ENCODE assay signal across 15 cellular contexts in the genomic region with DNA sequence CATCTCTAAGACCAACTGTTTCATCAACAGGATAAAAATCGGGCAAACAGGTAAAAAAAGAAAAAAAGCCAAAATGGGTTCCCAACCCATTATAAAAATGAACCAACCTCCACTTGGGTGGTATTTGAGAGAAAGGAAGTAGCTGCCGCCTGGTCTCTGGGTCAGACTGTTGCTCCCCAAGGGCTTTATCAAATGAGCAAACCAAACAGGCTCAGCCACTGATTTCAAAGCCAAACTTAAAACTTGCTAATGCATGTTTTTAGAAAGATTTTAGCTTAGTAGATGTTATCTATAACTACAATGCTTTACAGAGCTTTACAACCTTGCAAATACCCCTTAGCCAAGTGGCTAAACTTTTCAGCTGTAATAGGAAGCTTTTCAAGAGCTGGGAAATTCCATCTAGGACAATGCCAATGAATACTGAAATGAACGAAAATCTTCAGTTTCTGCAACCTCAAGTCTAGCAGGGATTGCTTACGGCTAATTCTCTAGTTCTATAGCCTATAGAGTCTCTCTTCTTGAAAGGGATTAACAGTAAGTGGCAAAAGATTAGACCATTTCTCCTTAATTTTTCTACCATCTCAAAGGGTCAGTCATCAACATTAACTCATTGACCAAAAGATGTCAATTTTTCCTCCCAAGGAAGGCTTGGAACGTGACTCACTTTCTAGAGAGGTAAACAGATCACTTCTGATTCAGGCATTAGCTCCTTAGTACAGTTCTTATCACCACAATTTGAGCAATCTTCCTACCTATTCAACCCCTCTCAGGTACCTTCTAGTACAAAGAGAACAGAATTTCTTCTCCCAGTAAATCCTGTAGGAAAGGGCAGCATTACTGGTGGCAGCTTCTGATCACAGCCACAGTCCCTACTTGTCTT. TPM values are rescaled to one million over a fixed set of nuclear protein-coding genes. Genes with fewer than 3 reads are reported as not detected.
DNase-seq lines count a peak whose midpoint lies in the region; ATAC-seq and TF ChIP-seq lines count a peak whose summit lies in the region.
"Had no signal": no experiment of that assay in that cellular context is flagged by ENCODE, and none has a peak within 500 bp of the region (broad histone marks: within the 10 kb centered on the region; RNA-seq: fewer than 3 reads in every experiment).

No MANE protein-coding gene starts in this region.

- peaks cover 2% of the 10 kb centered on the region; the same call in 1 of the 2 replicates for H3K27me3 Mint-ChIP-seq in HFFc6 (ENCODE audit: insufficient read depth)
- H3K27me3 Mint-ChIP-seq in WTC11 (ENCODE audit: low read depth): no peaks in the 10 kb centered on the region

- H3K36me3 ChIP-seq in BLaER1: no peaks in the 10 kb centered on the region
- H3K36me3 ChIP-seq: ovary, upper lobe of left lung had no signal

- H3K9me3 Mint-ChIP-seq in HFFc6 (no peaks in the 10 kb centered on the region), WTC11 (no peaks in the 10 kb centered on the region)
- H3K9me3 Mint-ChIP-seq: stimulated activated effector memory CD8-positive, alpha-beta T cell treated with anti-CD3 and anti-CD28 coated beads, Interleukin-12 subunit alpha, Interleukin-12 subunit beta, amount 100 ng/mL, for 72 hours had no signal

- CTCF ChIA-PET in WTC11 (lab: Charles Lee): interaction anchor here (1.1 to 2.4 kb wide), 4 partner anchors 11 to 138 kb away, joined by 3 to 12 read pairs (median 6); no protein-coding TSS in a partner anchor

- H3K27ac ChIP-seq in BLaER1 (no peak overlapping the region), layer of hippocampus (ENCODE audit: low read depth, low read length) (peak overlapping the region; percentile 21)
- H3K27ac ChIP-seq: epithelial cell of prostate, ovary, upper lobe of left lung had no signal

- H3K4me1 ChIP-seq in BLaER1: peaks cover 44% of the 10 kb centered on the region

- H3K36me3 Mint-ChIP-seq in HFFc6 (ENCODE audit: low read depth) (peaks cover 6% of the 10 kb centered on the region), WTC11 (no peaks in the 10 kb centered on the region)
- H3K36me3 Mint-ChIP-seq: stimulated activated effector memory CD8-positive, alpha-beta T cell treated with anti-CD3 and anti-CD28 coated beads, Interleukin-12 subunit alpha, Interleukin-12 subunit beta, amount 100 ng/mL, for 72 hours had no signal

- DNase-seq in HFFc6 (no peak), WTC11 (ENCODE audit: low spot score) (no peak), ACHN (no peak), HK-2 (ENCODE audit: unreplicated experiment) (no peak)
- no peak for DNase-seq in stimulated activated naive CD4-positive, alpha-beta T cell (lab: John Stamatoyannopoulos, UW)
- DNase-seq: amygdala, NCI-H1694, NCI-H510A, ovary, upper lobe of left lung had no signal

- no peak overlapping the region for H3K9ac ChIP-seq in BLaER1

- no peaks in the 10 kb centered on the region for H4K20me1 ChIP-seq in BLaER1

- H3K4me1 Mint-ChIP-seq in HFFc6 (ENCODE audit: low read depth): peaks cover 37% of the 10 kb centered on the region
- peaks cover 57% of the 10 kb centered on the region for H3K4me1 Mint-ChIP-seq in WTC11

- no peaks in the 10 kb centered on the region; the same call in 1 of the 2 replicates for H3K27me3 ChIP-seq in BLaER1
- no peaks in the 10 kb centered on the region for H3K27me3 ChIP-seq in layer of hippocampus (ENCODE audit: control insufficient read depth, insufficient read depth, low read length)
- H3K27me3 ChIP-seq: ovary, upper lobe of left lung had no signal

- H3K4me3 Mint-ChIP-seq in HFFc6 (peak overlapping the region; percentile 22; the same call in 1 of the 2 replicates), WTC11 (0 out of 2 replicates have a peak overlapping the region, but pooled peaks have one; percentile 27)
- H3K4me3 Mint-ChIP-seq: stimulated activated effector memory CD8-positive, alpha-beta T cell treated with anti-CD3 and anti-CD28 coated beads, Interleukin-12 subunit alpha, Interleukin-12 subunit beta, amount 100 ng/mL, for 72 hours had no signal

- H3K9me3 ChIP-seq in BLaER1: no peaks in the 10 kb centered on the region
- H3K9me3 ChIP-seq: ovary, upper lobe of left lung had no signal

- no peak overlapping the region for H3K4me3 ChIP-seq in BLaER1
- H3K4me3 ChIP-seq: ovary, upper lobe of left lung had no signal

- no peak overlapping the region; the same call in none of the 2 replicates for H3K27ac Mint-ChIP-seq in HFFc6
- H3K27ac Mint-ChIP-seq in WTC11: peak overlapping the region; percentile 84
- H3K27ac Mint-ChIP-seq: stimulated activated effector memory CD8-positive, alpha-beta T cell treated with anti-CD3 and anti-CD28 coated beads, Interleukin-12 subunit alpha, Interleukin-12 subunit beta, amount 100 ng/mL, for 72 hours had no signal

- POLR2A ChIA-PET in WTC11 (lab: Charles Lee): no interaction called here

- in situ Hi-C loops in ACHN (cut with HindIII; ENCODE audit: low pct_ligation_motif_present, low pct_unique_long_range_greater_than_20kb, low sequenced_read_pairs): no loop called here

- peak overlapping the region; percentile 50 for H3K4me2 ChIP-seq in BLaER1

- TF ChIP-seq CTCF in HFFc6 (IDR thresholded peaks at IDR 0.05): no peak
- TF ChIP-seq CTCF in WTC11 (IDR thresholded peaks at IDR 0.05): no peak

- no peak for ATAC-seq in WTC11
- no peak for ATAC-seq in HG02642 (IDR thresholded peaks at IDR 0.05; ENCODE audit: poor library complexity, unreplicated experiment)
- ATAC-seq: stimulated activated effector memory CD8-positive, alpha-beta T cell treated with anti-CD3 and anti-CD28 coated beads, Interleukin-12 subunit alpha, Interleukin-12 subunit beta, amount 100 ng/mL, for 72 hours had no signal

TF ChIP-seq in WTC11, 78 proteins besides CTCF, POLR2A, EP300 and RAD21:
- TF ChIP-seq KAT7 (CRISPR knock-in tag; IDR thresholded peaks at IDR 0.05; ENCODE audit: borderline replicate concordance): no peak
- no peak for TF ChIP-seq JAZF1 (CRISPR knock-in tag; IDR thresholded peaks at IDR 0.05)
- TF ChIP-seq NR3C1 (CRISPR knock-in tag; conservative IDR thresholded peaks at IDR 0.05; ENCODE audit: low read depth): no peak
- TF ChIP-seq, protein P1, sequence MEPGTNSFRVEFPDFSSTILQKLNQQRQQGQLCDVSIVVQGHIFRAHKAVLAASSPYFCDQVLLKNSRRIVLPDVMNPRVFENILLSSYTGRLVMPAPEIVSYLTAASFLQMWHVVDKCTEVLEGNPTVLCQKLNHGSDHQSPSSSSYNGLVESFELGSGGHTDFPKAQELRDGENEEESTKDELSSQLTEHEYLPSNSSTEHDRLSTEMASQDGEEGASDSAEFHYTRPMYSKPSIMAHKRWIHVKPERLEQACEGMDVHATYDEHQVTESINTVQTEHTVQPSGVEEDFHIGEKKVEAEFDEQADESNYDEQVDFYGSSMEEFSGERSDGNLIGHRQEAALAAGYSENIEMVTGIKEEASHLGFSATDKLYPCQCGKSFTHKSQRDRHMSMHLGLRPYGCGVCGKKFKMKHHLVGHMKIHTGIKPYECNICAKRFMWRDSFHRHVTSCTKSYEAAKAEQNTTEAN (CRISPR knock-in tag; IDR thresholded peaks at IDR 0.05): no peak
- no peak for TF ChIP-seq RORB (CRISPR knock-in tag; IDR thresholded peaks at IDR 0.05)

RNA-seq across cellular contexts. Expression of gene PPM1H, which starts 4.2 kb away (rescaled TPM):
- total RNA-seq in HFFc6 (2021; fragmentation: NEBNext Ultra II Directional; extraction: Animal tissue kit (Norgen Biotek cat#: 25700)): 10 to 100 TPM in 2 of 6 experiments, 1 to 10 TPM in 4; 7.0 to 20.9 (median 8.4) TPM
- 37.1 to 45.6 TPM (median 40.9 TPM) in 3 replicates for total RNA-seq in WTC11 (2021)
